8 cellular contexts compared by ENCODE assay signal in genomic region chr6:92810913-92811312, GRCh38.
DNase-seq lines count a peak whose midpoint lies in the region; ATAC-seq, FAIRE-seq and TF ChIP-seq lines count a peak whose summit lies in the region.

No MANE protein-coding gene starts in this region.

- H2BK120ac ChIP-seq in neuronal stem cell (ENCODE audit: low read depth, low read length), result no peak overlapping the region

- no peaks in the 10 kb centered on the region for H3K27me3 ChIP-seq in neuronal stem cell (ENCODE audit: control insufficient read depth in 3 of 3, insufficient read depth in 3 of 3, low read depth in 1 of 3, low read length in 3 of 3)

- H3K4me1 ChIP-seq in neuronal stem cell (ENCODE audit: control insufficient read depth in 2 of 2, insufficient read depth in 1 of 2, low read depth in 1 of 2, low read length in 2 of 2), result no peaks in the 10 kb centered on the region

- no peak overlapping the region for H3K9ac ChIP-seq in neuronal stem cell (ENCODE audit: low read depth, low read length, poor library complexity)

- no peak overlapping the region for H2AFZ ChIP-seq in neuronal stem cell (ENCODE audit: low read length)

- H3K36me3 Mint-ChIP-seq in activated T-helper 17 cell treated with anti-CD3 and anti-CD28 coated beads, Interleukin-2, amount 50 U/mL, for 72 hours (ENCODE audit: low read depth), result no peaks in the 10 kb centered on the region

- H3K4me3 ChIP-seq in choroid plexus epithelial cell (ENCODE audit: low read depth, low read length) (no peak overlapping the region), neuronal stem cell (ENCODE audit: low read length in 2 of 2) (no peak overlapping the region)

- H3K27ac ChIP-seq in neuronal stem cell (replicated peaks; ENCODE audit: low read length), result no peak overlapping the region

- no peaks in the 10 kb centered on the region for H3K79me1 ChIP-seq in neuronal stem cell (ENCODE audit: low read depth, low read length)

- H3K9me3 Mint-ChIP-seq in activated T-helper 17 cell treated with anti-CD3 and anti-CD28 coated beads, Interleukin-2, amount 50 U/mL, for 72 hours, result no peaks in the 10 kb centered on the region

- H3K4me3 Mint-ChIP-seq in activated T-helper 17 cell treated with anti-CD3 and anti-CD28 coated beads, Interleukin-2, amount 50 U/mL, for 72 hours, result no peak overlapping the region

- H4K91ac ChIP-seq in neuronal stem cell (ENCODE audit: low read depth, low read length, poor library complexity), result no peak overlapping the region

- TF ChIP-seq CTCF in choroid plexus epithelial cell (conservative IDR thresholded peaks at IDR 0.05; ENCODE audit: low read depth, low read length), result peak; percentile 86

- DNase-seq in GM12891 (ENCODE audit: insufficient read length, low spot score) (peak; percentile 27), NCI-H82 treated with DMSO at 0.1 percent for 48 hours (lab: John Stamatoyannopoulos, UW; ENCODE audit: unreplicated experiment) (peak; percentile 4), choroid plexus epithelial cell (ENCODE audit: low read depth) (peak; percentile 65), neuronal stem cell (ENCODE audit: low spot score) (peak; percentile 49), AG20443 (ENCODE audit: low spot score) (no peak)

- no peak overlapping the region for H2AK5ac ChIP-seq in neuronal stem cell (ENCODE audit: low read depth, low read length)

- H3K14ac ChIP-seq in neuronal stem cell (ENCODE audit: low read length), result no peak overlapping the region

- H2BK5ac ChIP-seq in neuronal stem cell (ENCODE audit: low read length), result no peak overlapping the region

- H3K27me3 Mint-ChIP-seq in activated T-helper 17 cell treated with anti-CD3 and anti-CD28 coated beads, Interleukin-2, amount 50 U/mL, for 72 hours, result no peaks in the 10 kb centered on the region

- peak; percentile 97 for ATAC-seq in GM21526 (IDR thresholded peaks at IDR 0.05; ENCODE audit: low FRiP score, unreplicated experiment)
- peak; percentile 99 for ATAC-seq in HG03565 (IDR thresholded peaks at IDR 0.05; ENCODE audit: unreplicated experiment)
- no peak for ATAC-seq in activated T-helper 17 cell treated with anti-CD3 and anti-CD28 coated beads, Interleukin-2, amount 50 U/mL, for 72 hours (replicated peaks)

- TF ChIP-seq POLR2A in GM12891 (IDR thresholded peaks at IDR 0.05; ENCODE audit: low read depth, low read length), result no peak

- H2BK15ac ChIP-seq in neuronal stem cell (ENCODE audit: low read length), result no peak overlapping the region

- H3K27ac Mint-ChIP-seq in activated T-helper 17 cell treated with anti-CD3 and anti-CD28 coated beads, Interleukin-2, amount 50 U/mL, for 72 hours, result no peak overlapping the region

- no peak overlapping the region for H3K4ac ChIP-seq in neuronal stem cell (ENCODE audit: low read length)

- no peaks in the 10 kb centered on the region for H3K4me1 Mint-ChIP-seq in activated T-helper 17 cell treated with anti-CD3 and anti-CD28 coated beads, Interleukin-2, amount 50 U/mL, for 72 hours

- WGBS in neuronal stem cell (ENCODE audit: extremely low coverage in 2 of 2, insufficient read length in 2 of 2, insufficient replicate concordance in 1 of 2), 2 donors, result no CpG with 5 or more reads among the region's 3 CpGs

- H2BK12ac ChIP-seq in neuronal stem cell (ENCODE audit: low read length), result no peak overlapping the region

- H3K9me3 ChIP-seq in neuronal stem cell (replicated peaks in 1 of 2; ENCODE audit: control insufficient read depth in 2 of 2, insufficient read depth in 1 of 2, low read depth in 1 of 2, low read length in 2 of 2), result no peaks in the 10 kb centered on the region

- no peak overlapping the region for H4K8ac ChIP-seq in neuronal stem cell (ENCODE audit: low read depth, low read length)

- no peaks in the 10 kb centered on the region for H3K36me3 ChIP-seq in neuronal stem cell (replicated peaks in 1 of 2; ENCODE audit: control insufficient read depth in 2 of 2, insufficient read depth in 2 of 2, low read length in 2 of 2)

- H3K18ac ChIP-seq in neuronal stem cell (ENCODE audit: low read length), result no peak overlapping the region

- no peak overlapping the region for H3K23ac ChIP-seq in neuronal stem cell (ENCODE audit: low read depth, low read length, poor library complexity)

- peak; percentile 35 for FAIRE-seq in GM12891 (lab: Jason Lieb, UNC)

- no peak overlapping the region for H3K4me2 ChIP-seq in neuronal stem cell (ENCODE audit: insufficient read depth, low read length, poor library complexity, severe bottlenecking)

TF ChIP-seq in GM12891, 5 proteins besides CTCF, POLR2A, EP300 and RAD21:
- no peak for TF ChIP-seq SPI1 (IDR thresholded peaks at IDR 0.05; ENCODE audit: low read depth, low read length)
- peak; percentile 71 for TF ChIP-seq PAX5 (IDR thresholded peaks at IDR 0.05; ENCODE audit: insufficient read depth, low read length, severe bottlenecking)
- TF ChIP-seq POLR2AphosphoS5 (IDR thresholded peaks at IDR 0.05; ENCODE audit: low read depth, low read length), result no peak
- no peak for TF ChIP-seq TAF1 (IDR thresholded peaks at IDR 0.05; ENCODE audit: low read depth, low read length)
- no peak for TF ChIP-seq POU2F2 (IDR thresholded peaks at IDR 0.05; ENCODE audit: low read depth, low read length)
